ENCODE assay signal across 8 cellular contexts in genomic region chr3:37994639-37994972, GRCh38. TPM values are rescaled to one million over a fixed set of nuclear protein-coding genes. Genes with fewer than 3 reads are reported as not detected.
DNase-seq lines count a peak whose midpoint lies in the region; ATAC-seq, FAIRE-seq and TF ChIP-seq lines count a peak whose summit lies in the region.

No MANE protein-coding gene starts in this region.

- H3K27ac Mint-ChIP-seq in stimulated activated naive CD8-positive, alpha-beta T cell treated with anti-CD3 and anti-CD28 coated beads, Interleukin-15, Interleukin-2, amounts not matched to agents 100 ng/mL and 50 ng/mL, for 24 hours, result peak overlapping the region; percentile 91
- peak overlapping the region; percentile 90 for H3K27ac Mint-ChIP-seq in mesothelial cell of epicardium

- no peaks in the 10 kb centered on the region for H3K27me3 Mint-ChIP-seq in stimulated activated naive CD8-positive, alpha-beta T cell treated with anti-CD3 and anti-CD28 coated beads, Interleukin-15, Interleukin-2, amounts not matched to agents 100 ng/mL and 50 ng/mL, for 24 hours
- H3K27me3 Mint-ChIP-seq in mesothelial cell of epicardium (ENCODE audit: low read depth), result peaks cover 4% of the 10 kb centered on the region

- peak overlapping the region; percentile 73 for H3K4me2 ChIP-seq in GM12878 (ENCODE audit: control insufficient read depth, insufficient read depth)

- no peaks in the 10 kb centered on the region for H4K20me1 ChIP-seq in GM12878 (ENCODE audit: control insufficient read depth, insufficient read depth)

- intact Hi-C loops in GM12878 (cut with micrococcal nuclease; ENCODE audit: unreplicated experiment) (no loop called here), vagina (cut with DNase I) (no loop called here)

- H3K27me3 ChIP-seq in GM12878 (replicated peaks in 1 of 2; ENCODE audit: control insufficient read depth in 2 of 2, insufficient read depth in 2 of 2, low read length in 1 of 2) (no peaks in the 10 kb centered on the region), vagina (no peaks in the 10 kb centered on the region)

- no peaks in the 10 kb centered on the region for H3K9me3 Mint-ChIP-seq in stimulated activated naive CD8-positive, alpha-beta T cell treated with anti-CD3 and anti-CD28 coated beads, Interleukin-15, Interleukin-2, amounts not matched to agents 100 ng/mL and 50 ng/mL, for 24 hours
- no peaks in the 10 kb centered on the region for H3K9me3 Mint-ChIP-seq in mesothelial cell of epicardium

- ATAC-seq in stimulated activated naive CD8-positive, alpha-beta T cell treated with anti-CD3 and anti-CD28 coated beads, Interleukin-15, Interleukin-2, amounts not matched to agents 100 U/mL and 50 U/mL, for 24 hours, result no peak
- peak; percentile 1; the same call in 1 of the 3 replicates for ATAC-seq in GM12878
- no peak for ATAC-seq in HG02981 (IDR thresholded peaks at IDR 0.05; ENCODE audit: unreplicated experiment)
- no peak for ATAC-seq in GM21360 (IDR thresholded peaks at IDR 0.05; ENCODE audit: unreplicated experiment)

- peak overlapping the region; percentile 75 for H3K9ac ChIP-seq in GM12878 (ENCODE audit: control insufficient read depth, insufficient read depth, low read length)

- H3K79me2 ChIP-seq in GM12878 (ENCODE audit: control insufficient read depth, insufficient read depth, low read length), result no peaks in the 10 kb centered on the region; the same call in 1 of the 2 replicates

- TF ChIP-seq CTCF in GM12878 (IDR thresholded peaks at IDR 0.05 in 2 of 3, conservative IDR thresholded peaks at IDR 0.05 in 1 of 3; ENCODE audit: control insufficient read depth in 2 of 3, extremely low read depth in 1 of 3, insufficient read depth in 1 of 3, low read depth in 3 of 3, low read length in 3 of 3), result no peak
- no peak for TF ChIP-seq CTCF in mesothelial cell of epicardium (IDR thresholded peaks at IDR 0.05; ENCODE audit: unreplicated experiment)
- no peak for TF ChIP-seq CTCF in vagina (IDR thresholded peaks at IDR 0.05)

- H3K4me3 ChIP-seq in GM12878 (peak overlapping the region; percentile 65), vagina (peak overlapping the region; percentile 62 to 69)

- SMC1A ChIA-PET in GM12878 (lab: Charles Lee; ENCODE audit: uncharacterized antibody, unreplicated experiment), result interaction anchor here (1.0 kb wide), 1 partner anchor 20 kb away, joined by 3 read pairs; no protein-coding TSS in a partner anchor

- H3K36me3 ChIP-seq in GM12878 (ENCODE audit: control insufficient read depth in 2 of 2, insufficient read depth in 2 of 2, low read length in 1 of 2), result no peaks in the 10 kb centered on the region; a peak in 1 of 4 replicates
- H3K36me3 ChIP-seq in vagina, result no peaks in the 10 kb centered on the region

- peaks cover 14% of the 10 kb centered on the region for H3K36me3 Mint-ChIP-seq in stimulated activated naive CD8-positive, alpha-beta T cell treated with anti-CD3 and anti-CD28 coated beads, Interleukin-15, Interleukin-2, amounts not matched to agents 100 ng/mL and 50 ng/mL, for 24 hours (ENCODE audit: low read depth)
- H3K36me3 Mint-ChIP-seq in mesothelial cell of epicardium, result peaks cover under 1% of the 10 kb centered on the region

- peak overlapping the region; percentile 84 for H2AFZ ChIP-seq in GM12878 (ENCODE audit: control insufficient read depth, low read depth, low read length)

- POLR2A ChIA-PET in GM12878 (lab: Charles Lee), result interaction anchor here (0.6 kb wide), 1 partner anchor 18 kb away, joined by 4 read pairs; no protein-coding TSS in a partner anchor

- H3K9me3 ChIP-seq in GM12878 (replicated peaks; ENCODE audit: control insufficient read depth, insufficient read depth, low read length), result no peaks in the 10 kb centered on the region
- H3K9me3 ChIP-seq in vagina, result no peaks in the 10 kb centered on the region

- peaks cover 17% of the 10 kb centered on the region for H3K4me1 ChIP-seq in GM12878 (ENCODE audit: control insufficient read depth, insufficient read depth, low read length)
- H3K4me1 ChIP-seq in vagina, result peaks cover 39% of the 10 kb centered on the region

- peak; percentile 31 for FAIRE-seq in GM12878 (lab: Jason Lieb, UNC)

- TF ChIP-seq RAD21 in GM12878 (IDR thresholded peaks at IDR 0.05; ENCODE audit: insufficient read depth, low read depth, low read length), result no peak

- CTCF ChIA-PET in GM12878 (lab: Yijun Ruan, JAX), result interaction anchor here (1.0 to 1.6 kb wide), 2 partner anchors 22 to 486 kb away, joined by 3 to 4 read pairs; no protein-coding TSS in a partner anchor

- RAD21 ChIA-PET in GM12878 (lab: Charles Lee; ENCODE audit: unreplicated experiment), result no interaction called here

- in situ Hi-C loops in GM12878 (cut with MboI), result no loop called here

- 3% methylated on average over 2 of the region's 2 CpGs for WGBS in GM12878 (ENCODE audit: insufficient coverage, insufficient replicate concordance, low lambda C conversion rate, missing lambda C conversion rate)

- peak overlapping the region; percentile 89 for H3K4me3 Mint-ChIP-seq in stimulated activated naive CD8-positive, alpha-beta T cell treated with anti-CD3 and anti-CD28 coated beads, Interleukin-15, Interleukin-2, amounts not matched to agents 100 ng/mL and 50 ng/mL, for 24 hours
- peak overlapping the region; percentile 93 for H3K4me3 Mint-ChIP-seq in mesothelial cell of epicardium

- peaks cover 56% of the 10 kb centered on the region for H3K4me1 Mint-ChIP-seq in stimulated activated naive CD8-positive, alpha-beta T cell treated with anti-CD3 and anti-CD28 coated beads, Interleukin-15, Interleukin-2, amounts not matched to agents 100 ng/mL and 50 ng/mL, for 24 hours (ENCODE audit: low read depth)
- H3K4me1 Mint-ChIP-seq in mesothelial cell of epicardium, result peaks cover 35% of the 10 kb centered on the region

- no peak for TF ChIP-seq EP300 in GM12878 (IDR thresholded peaks at IDR 0.05; ENCODE audit: borderline replicate concordance in 1 of 2, control insufficient read depth in 1 of 2, low read depth in 2 of 2, low read length in 2 of 2)

- TF ChIP-seq POLR2A in GM12878 (IDR thresholded peaks at IDR 0.05; ENCODE audit: low read depth, low read length), result no peak
- TF ChIP-seq POLR2A in vagina (IDR thresholded peaks at IDR 0.05), result no peak

- no peak for DNase-seq in stimulated activated naive CD8-positive, alpha-beta T cell treated with anti-CD3 and anti-CD28 coated beads, Interleukin-15, Interleukin-2, amounts not matched to agents 100 U/mL and 50 U/mL, for 24 hours
- DNase-seq in GM12878 (ENCODE audit: low read depth, low spot score), result no peak
- no peak for DNase-seq in mesothelial cell of epicardium (ENCODE audit: low spot score in 2 of 2, unreplicated experiment in 2 of 2)
- DNase-seq in vagina (ENCODE audit: extremely low spot score in 2 of 2), result no peak
- no peak for DNase-seq in HUDEP-2 (lab: John Stamatoyannopoulos, UW; ENCODE audit: unreplicated experiment in 76 of 76)

- H3K27ac ChIP-seq in GM12878 (ENCODE audit: control insufficient read depth, insufficient read depth) (peak overlapping the region; percentile 66), vagina (peak overlapping the region; percentile 86)

- BruUV-seq in GM12878 (replicated peaks; lab: Mats Ljungman, UMichigan), result no TSS peak

RNA-seq across cellular contexts. Expression of gene VILL, which starts 4.0 kb away (rescaled TPM):
- 18.9 TPM in 2 replicates for total RNA-seq in GM12878 (2013; cell fraction: nucleolus; rRNA removed)
- total RNA-seq in GM12878 (2014; rRNA removed) (3.4 and 3.9 TPM in 2 replicates), GM12878 (2014; rRNA removed; fragmentation: Illumina TruSeq; extraction: Trizol) (1.3 and 1.9 TPM in 2 replicates), GM12878 (2021) (3.7 and 4.1 TPM in 2 replicates), mesothelial cell of epicardium (15.3 to 16.7 TPM (median 16.4 TPM) in 3 replicates), vagina (7.9 TPM)
- polyA plus RNA-seq in GM12878 (2011; ENCODE audit: low read depth), result 3.8 TPM
- polyA plus RNA-seq in GM12878 (2011; rRNA removed) (3.1 and 5.4 TPM in 2 replicates), GM12878 (2014; fragmentation: Illumina TruSeq; extraction: Trizol) (0.41 and 1.4 TPM in 2 replicates), GM12878 (2014; fragmentation: Nextera tagmentation; extraction: Ambion mirVana) (under 1 TPM in 1 of 2 experiments, not detected in 1; 0.15 TPM), GM12878 (2014; rRNA removed) (4.2 and 4.3 TPM in 2 replicates), GM12878 (2016; fragmentation: Nextera tagmentation; extraction: Ambion mirVana) (1 to 10 TPM; 2.1 TPM)
- 7.7 and 8.5 TPM in 2 replicates for polyA plus RNA-seq in GM12878 (2011; cell fraction: cytosol; rRNA removed)
- polyA plus RNA-seq in GM12878 (2011; cell fraction: nucleus; rRNA removed), result 44.3 and 44.4 TPM in 2 replicates
- polyA plus RNA-seq in GM12878 (2012), result 5.6 and 5.9 TPM in 2 replicates
- 7.5 and 18.4 TPM in 2 replicates for polyA minus RNA-seq in GM12878 (2011; rRNA and poly(A)+ RNA removed)
- 2.8 and 3.2 TPM in 2 replicates for polyA minus RNA-seq in GM12878 (2011; cell fraction: cytosol; rRNA and poly(A)+ RNA removed)
- 14.3 and 19.2 TPM in 2 replicates for polyA minus RNA-seq in GM12878 (2011; cell fraction: nucleus; rRNA and poly(A)+ RNA removed)

RNA-seq across cellular contexts. Expression of gene PLCD1, which starts 34.8 kb away (rescaled TPM):
- total RNA-seq in GM12878 (2013; cell fraction: nucleolus; rRNA removed), result 3.8 and 5.4 TPM in 2 replicates
- 0.73 and 1.2 TPM in 2 replicates for total RNA-seq in GM12878 (2014; rRNA removed)
- 0.55 and 0.89 TPM in 2 replicates for total RNA-seq in GM12878 (2014; rRNA removed; fragmentation: Illumina TruSeq; extraction: Trizol)
- 1.6 and 2.4 TPM in 2 replicates for total RNA-seq in GM12878 (2021)
- 5.4 TPM for polyA plus RNA-seq in GM12878 (2011; ENCODE audit: low read depth)
- 1.8 and 3.5 TPM in 2 replicates for polyA plus RNA-seq in GM12878 (2011; rRNA removed)
- 3.6 and 4.2 TPM in 2 replicates for polyA plus RNA-seq in GM12878 (2011; cell fraction: cytosol; rRNA removed)
- 12.2 and 13.7 TPM in 2 replicates for polyA plus RNA-seq in GM12878 (2011; cell fraction: nucleus; rRNA removed)
- 3.9 and 5.8 TPM in 2 replicates for polyA plus RNA-seq in GM12878 (2012)
- 0.32 and 1.0 TPM in 2 replicates for polyA plus RNA-seq in GM12878 (2014; fragmentation: Illumina TruSeq; extraction: Trizol)
- under 1 TPM in 1 of 2 experiments, not detected in 1; 0.20 TPM for polyA plus RNA-seq in GM12878 (2014; fragmentation: Nextera tagmentation; extraction: Ambion mirVana)
- 1.5 and 3.9 TPM in 2 replicates for polyA plus RNA-seq in GM12878 (2014; rRNA removed)
- 1 to 10 TPM; 1.2 to 2.0 TPM for polyA plus RNA-seq in GM12878 (2016; fragmentation: Nextera tagmentation; extraction: Ambion mirVana)
- polyA minus RNA-seq in GM12878 (2011; rRNA and poly(A)+ RNA removed), result 4.3 and 4.8 TPM in 2 replicates
- polyA minus RNA-seq in GM12878 (2011; cell fraction: cytosol; rRNA and poly(A)+ RNA removed), result 3.6 and 4.5 TPM in 2 replicates
- 3.1 and 6.9 TPM in 2 replicates for polyA minus RNA-seq in GM12878 (2011; cell fraction: nucleus; rRNA and poly(A)+ RNA removed)
- 19.0 to 20.8 TPM (median 20.7 TPM) in 3 replicates for total RNA-seq in mesothelial cell of epicardium
- total RNA-seq in vagina, result 68.5 TPM

RNA-seq across cellular contexts. Expression of gene DLEC1, which starts 44.4 kb away (rescaled TPM):
- total RNA-seq in GM12878 (2013; cell fraction: nucleolus; rRNA removed), result 1.2 and 4.2 TPM in 2 replicates
- total RNA-seq in GM12878 (2014; rRNA removed), result not detected in 2 replicates
- 0.04 TPM in 1 of 2 replicates, not detected in the other for total RNA-seq in GM12878 (2014; rRNA removed; fragmentation: Illumina TruSeq; extraction: Trizol)
- total RNA-seq in GM12878 (2021), result 0.08 TPM in 2 replicates
- polyA plus RNA-seq in GM12878 (2011; ENCODE audit: low read depth), result 0.05 TPM
- 0.03 and 0.05 TPM in 2 replicates for polyA plus RNA-seq in GM12878 (2011; rRNA removed)
- polyA plus RNA-seq in GM12878 (2011; cell fraction: cytosol; rRNA removed), result 0.02 and 0.03 TPM in 2 replicates
- 0.35 and 0.81 TPM in 2 replicates for polyA plus RNA-seq in GM12878 (2011; cell fraction: nucleus; rRNA removed)
- 0.07 and 0.50 TPM in 2 replicates for polyA plus RNA-seq in GM12878 (2012)
- polyA plus RNA-seq in GM12878 (2014; fragmentation: Illumina TruSeq; extraction: Trizol), result not detected in 2 replicates
- under 1 TPM; 0.07 to 0.14 TPM for polyA plus RNA-seq in GM12878 (2014; fragmentation: Nextera tagmentation; extraction: Ambion mirVana)
- polyA plus RNA-seq in GM12878 (2014; rRNA removed), result 0.03 and 0.04 TPM in 2 replicates
- polyA plus RNA-seq in GM12878 (2016; fragmentation: Nextera tagmentation; extraction: Ambion mirVana), result under 1 TPM in 1 of 2 experiments, not detected in 1; 0.29 TPM
- polyA minus RNA-seq in GM12878 (2011; rRNA and poly(A)+ RNA removed), result 0.07 and 0.21 TPM in 2 replicates
- polyA minus RNA-seq in GM12878 (2011; cell fraction: cytosol; rRNA and poly(A)+ RNA removed), result not detected in 2 replicates
- 0.10 and 3.7 TPM in 2 replicates for polyA minus RNA-seq in GM12878 (2011; cell fraction: nucleus; rRNA and poly(A)+ RNA removed)
- 1.3 to 1.8 TPM (median 1.4 TPM) in 3 replicates for total RNA-seq in mesothelial cell of epicardium
- total RNA-seq in vagina, result 0.25 TPM
